Comparison of ENCODE assay signal across 8 cellular contexts in the genomic region with DNA sequence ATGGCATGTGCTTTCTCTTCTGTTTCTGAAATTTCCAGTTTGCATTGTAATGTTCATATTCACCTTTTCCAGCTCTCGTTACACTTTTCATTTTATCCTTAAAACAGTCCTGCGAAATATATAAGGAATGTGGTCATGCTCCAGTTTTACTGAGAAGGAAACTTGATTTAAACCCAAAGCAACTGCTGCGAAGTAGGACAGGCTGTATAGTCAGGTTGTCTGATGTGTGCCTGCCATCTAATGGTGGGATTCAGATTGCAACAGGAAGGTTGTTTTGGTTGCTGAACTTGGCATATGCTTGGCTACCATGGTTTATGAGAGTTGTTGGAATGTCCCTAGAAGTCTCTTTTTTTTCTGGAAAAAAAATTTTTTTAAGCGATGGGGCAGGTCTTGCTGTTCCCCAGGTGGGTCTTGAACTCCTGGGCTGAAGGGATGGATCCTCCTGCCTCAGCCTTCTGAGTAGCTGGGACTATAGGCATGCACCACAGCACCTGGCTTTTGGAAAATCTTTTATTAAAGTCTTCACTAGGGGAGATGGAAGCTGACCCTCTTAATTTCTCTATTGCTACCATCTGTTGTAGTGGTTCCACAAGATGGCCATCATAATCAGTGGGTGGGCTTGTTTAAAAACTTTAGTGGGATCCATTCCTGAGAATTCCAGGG.
DNase-seq lines count a peak whose midpoint lies in the region; ATAC-seq and TF ChIP-seq lines count a peak whose summit lies in the region.

No MANE protein-coding gene starts in this region.

- peak; percentile 96 for TF ChIP-seq CTCF in CD8-positive, alpha-beta T cell (IDR thresholded peaks at IDR 0.05)

- H3K4me1 ChIP-seq in CD8-positive, alpha-beta T cell (ENCODE audit: insufficient read depth, low read length), result no peaks in the 10 kb centered on the region

- H3K4me1 Mint-ChIP-seq in CD8-positive, alpha-beta T cell (ENCODE audit: low read depth), result peaks cover 2% of the 10 kb centered on the region
- H3K4me1 Mint-ChIP-seq in activated CD4-positive, alpha-beta T cell treated with anti-CD3 and anti-CD28 coated beads, Interleukin-2, amount 10 ng/mL, durations not matched to agents 7 days and 5 days, result peaks cover 3% of the 10 kb centered on the region

- CTCF ChIA-PET in CD8-positive, alpha-beta T cell (lab: Charles Lee), result interaction anchor here (0.6 to 13.2 kb wide), 41 partner anchors 9 to 547 kb away, joined by 3 to 283 read pairs (median 4); no protein-coding TSS in a partner anchor
- CTCF ChIA-PET in activated CD4-positive, alpha-beta T cell treated with anti-CD3 and anti-CD28 coated beads, Interleukin-2, amount 10 ng/mL, durations not matched to agents 7 days and 5 days (lab: Charles Lee), result interaction anchor here (0.6 to 1.5 kb wide), 8 partner anchors 10 to 996 kb away, joined by 3 to 8 read pairs (median 4); no protein-coding TSS in a partner anchor

- ATAC-seq in CD8-positive, alpha-beta T cell, result peak; percentile 96
- ATAC-seq in HG03378 (IDR thresholded peaks at IDR 0.05; ENCODE audit: unreplicated experiment), result peak; percentile 94

- no peak overlapping the region for H3K27ac Mint-ChIP-seq in CD8-positive, alpha-beta T cell
- H3K27ac Mint-ChIP-seq in activated CD4-positive, alpha-beta T cell treated with anti-CD3 and anti-CD28 coated beads, Interleukin-2, amount 10 ng/mL, durations not matched to agents 7 days and 5 days, result no peak overlapping the region

- H3K27me3 Mint-ChIP-seq in CD8-positive, alpha-beta T cell (ENCODE audit: low read depth), result no peaks in the 10 kb centered on the region
- no peaks in the 10 kb centered on the region for H3K27me3 Mint-ChIP-seq in activated CD4-positive, alpha-beta T cell treated with anti-CD3 and anti-CD28 coated beads, Interleukin-2, amount 10 ng/mL, durations not matched to agents 7 days and 5 days

- no peaks in the 10 kb centered on the region for H3K9me3 ChIP-seq in CD8-positive, alpha-beta T cell (ENCODE audit: low read length)

- H3K9me3 Mint-ChIP-seq in CD8-positive, alpha-beta T cell, result no peaks in the 10 kb centered on the region
- H3K9me3 Mint-ChIP-seq in activated CD4-positive, alpha-beta T cell treated with anti-CD3 and anti-CD28 coated beads, Interleukin-2, amount 10 ng/mL, durations not matched to agents 7 days and 5 days, result no peaks in the 10 kb centered on the region

- no peaks in the 10 kb centered on the region for H3K27me3 ChIP-seq in CD8-positive, alpha-beta T cell (ENCODE audit: insufficient read depth, low read length)

- no peak overlapping the region for H3K4me3 ChIP-seq in CD8-positive, alpha-beta T cell (ENCODE audit: low read depth, low read length)

- no peak overlapping the region for H3K4me3 Mint-ChIP-seq in CD8-positive, alpha-beta T cell
- H3K4me3 Mint-ChIP-seq in activated CD4-positive, alpha-beta T cell treated with anti-CD3 and anti-CD28 coated beads, Interleukin-2, amount 10 ng/mL, durations not matched to agents 7 days and 5 days, result no peak overlapping the region

- H3K36me3 Mint-ChIP-seq in CD8-positive, alpha-beta T cell, result no peaks in the 10 kb centered on the region
- no peaks in the 10 kb centered on the region for H3K36me3 Mint-ChIP-seq in activated CD4-positive, alpha-beta T cell treated with anti-CD3 and anti-CD28 coated beads, Interleukin-2, amount 10 ng/mL, durations not matched to agents 7 days and 5 days (ENCODE audit: low read depth)

- peak; percentile 42 to 74 (median 61) for DNase-seq in CD8-positive, alpha-beta T cell
- DNase-seq in GM19240 (ENCODE audit: insufficient read length, low spot score) (peak; percentile 58), NCI-H526 (lab: John Stamatoyannopoulos, UW) (peak; percentile 71 to 92), ecto neural progenitor cell (ENCODE audit: low spot score) (peak; percentile 67), medulla oblongata (ENCODE audit: extremely low spot score) (peak; percentile 92)
- DNase-seq in activated CD4-positive, alpha-beta T cell treated with anti-CD3 and anti-CD28 coated beads, Interleukin-2, amount 10 ng/mL, durations not matched to agents 7 days and 5 days, result peak; percentile 79
- peak; percentile 21 to 40 for DNase-seq in stimulated activated CD8-positive, alpha-beta memory T cell treated with anti-CD3 and anti-CD28 coated beads, Interleukin-4, amount 100 ng/mL, for 4 hours (ENCODE audit: low read depth in 2 of 2, low spot score in 1 of 2)

- H3K27ac ChIP-seq in CD8-positive, alpha-beta T cell (ENCODE audit: low read depth, low read length), result no peak overlapping the region

- POLR2A ChIA-PET in CD8-positive, alpha-beta T cell (lab: Charles Lee), result interaction anchor here (0.6 kb wide), 1 partner anchor 43 kb away, joined by 3 read pairs; no protein-coding TSS in a partner anchor
- POLR2A ChIA-PET in activated CD4-positive, alpha-beta T cell treated with anti-CD3 and anti-CD28 coated beads, Interleukin-2, amount 10 ng/mL, durations not matched to agents 7 days and 5 days (lab: Charles Lee), result no interaction called here

- intact Hi-C loops in CD8-positive, alpha-beta T cell (cut with DNase I, micrococcal nuclease), result loop anchor here (1.0 to 2.0 kb wide), 6 partner anchors 145 to 521 kb away; no protein-coding TSS in a partner anchor

- no peaks in the 10 kb centered on the region for H3K36me3 ChIP-seq in CD8-positive, alpha-beta T cell (ENCODE audit: insufficient read depth, low read length)

Comparison
In these comparisons a context has a peak if more than half of its experiments do, and no peak if none do; other contexts are left out.
1. DNase-seq: peak in every context shown above with its lines; median percentile 92 in medulla oblongata; 82 in NCI-H526; 79 in activated CD4-positive, alpha-beta T cell treated with anti-CD3 and anti-CD28 coated beads, Interleukin-2, amount 10 ng/mL, durations not matched to agents 7 days and 5 days; 67 in ecto neural progenitor cell; 61 in CD8-positive, alpha-beta T cell; 58 in GM19240; 30 in stimulated activated CD8-positive, alpha-beta memory T cell treated with anti-CD3 and anti-CD28 coated beads, Interleukin-4, amount 100 ng/mL, for 4 hours.